ENCODE assay signal across 23 cellular contexts in genomic region chr2:185736210-185736609, GRCh38.
"Had no signal": no experiment of that assay in that cellular context is flagged by ENCODE, and none has a peak within 500 bp of the region (broad histone marks: within the 10 kb centered on the region; RNA-seq: fewer than 3 reads in every experiment).

No MANE protein-coding gene starts in this region.

- H3K27ac ChIP-seq: colonic mucosa, esophagus muscularis mucosa, foreskin keratinocyte, gastroesophageal sphincter, heart left ventricle, hepatocyte, prostate gland, skin epidermis, spleen, testis, tibial artery, upper lobe of left lung had no signal

- H3K4me3 ChIP-seq: colonic mucosa, esophagus muscularis mucosa, gastroesophageal sphincter, heart left ventricle, hepatocyte, lung, prostate gland, skin epidermis, spleen, testis, tibial artery, upper lobe of left lung had no signal

- H3K4me1 Mint-ChIP-seq: memory B cell; stimulated activated memory B cell treated with anti-CD40 and anti-IgM and Interleukin-4, amounts not matched to agents 10 μg/mL and 1 μg/mL and 100 μg/mL, for 72 hours had no signal

- H2AFZ ChIP-seq: hepatocyte had no signal

- H3K4me1 ChIP-seq: colonic mucosa, foreskin keratinocyte, heart left ventricle, prostate gland, testis had no signal

- H3K9me3 ChIP-seq: colonic mucosa, prostate gland, testis, upper lobe of left lung had no signal

- H3K27ac Mint-ChIP-seq: memory B cell; natural killer cell; stimulated activated memory B cell treated with anti-CD40 and anti-IgM and Interleukin-4, amounts not matched to agents 10 μg/mL and 1 μg/mL and 100 μg/mL, for 72 hours had no signal

- H3K79me2 ChIP-seq: hepatocyte had no signal

- H3K4me2 ChIP-seq: hepatocyte had no signal

- H3K36me3 ChIP-seq: colonic mucosa, esophagus muscularis mucosa, gastroesophageal sphincter, heart left ventricle, prostate gland, spleen, tibial artery, upper lobe of left lung had no signal

- H3K27me3 ChIP-seq: colonic mucosa, hepatocyte, testis had no signal

- H3K4me3 Mint-ChIP-seq: memory B cell; natural killer cell; stimulated activated memory B cell treated with anti-CD40 and anti-IgM and Interleukin-4, amounts not matched to agents 10 μg/mL and 1 μg/mL and 100 μg/mL, for 72 hours had no signal

- H3K36me3 Mint-ChIP-seq: natural killer cell; stimulated activated memory B cell treated with anti-CD40 and anti-IgM and Interleukin-4, amounts not matched to agents 10 μg/mL and 1 μg/mL and 100 μg/mL, for 72 hours had no signal

- DNase-seq: colonic mucosa; dermis blood vessel endothelial cell; effector memory CD4-positive, alpha-beta T cell; foreskin keratinocyte; heart left ventricle; kidney; natural killer cell; right cardiac atrium; spleen; stimulated activated CD4-positive, alpha-beta T cell treated with anti-CD3 and anti-CD28 coated beads, Interleukin-4, amount 100 ng/mL, for 4 hours; stimulated activated naive CD8-positive, alpha-beta T cell treated with anti-CD3 and anti-CD28 coated beads, Interleukin-15, Interleukin-2, amounts not matched to agents 100 U/mL and 50 U/mL, for 24 hours; substantia nigra; testis; tibial artery; upper lobe of left lung had no signal
